ENCODE assay signal across 11 cellular contexts in the genomic region with DNA sequence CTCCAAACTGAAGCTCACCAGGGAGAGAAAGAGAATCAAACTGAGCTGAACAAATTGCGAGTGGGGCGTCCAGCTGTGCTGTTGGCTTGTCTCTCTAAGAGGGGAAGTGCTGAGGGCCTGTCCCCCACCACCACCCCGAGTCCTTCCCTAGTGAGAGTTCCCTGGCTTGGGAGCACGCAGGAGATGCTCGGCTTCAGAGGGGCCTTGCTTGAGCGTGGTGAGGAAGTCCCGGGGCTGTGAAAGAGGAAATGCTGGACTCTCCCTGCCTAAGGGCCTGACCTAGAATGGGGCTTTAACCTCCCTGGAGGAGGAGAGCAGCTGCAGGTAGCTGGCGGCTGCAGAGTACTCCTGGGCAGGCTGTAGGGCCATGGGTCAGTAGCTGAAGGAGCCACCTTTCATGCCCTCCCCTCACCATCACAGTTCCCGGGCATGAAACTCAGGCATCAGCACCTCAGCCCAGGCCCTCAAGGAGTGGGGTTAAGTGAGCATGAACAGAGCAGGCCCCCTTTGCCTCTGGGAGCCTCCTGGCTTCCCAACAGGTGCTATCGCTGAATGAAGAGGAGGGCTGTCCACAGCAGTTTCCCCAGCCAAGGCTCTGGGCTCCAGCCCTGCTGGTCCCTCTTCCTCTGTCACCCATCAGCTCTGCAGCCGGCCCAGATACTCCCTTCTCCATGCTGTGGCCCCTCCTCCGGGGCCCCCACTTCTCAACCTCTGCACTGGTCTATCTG.
DNase-seq lines count a peak whose midpoint lies in the region; ATAC-seq and TF ChIP-seq lines count a peak whose summit lies in the region.
"Had no signal": no experiment of that assay in that cellular context is flagged by ENCODE, and none has a peak within 500 bp of the region (broad histone marks: within the 10 kb centered on the region; RNA-seq: fewer than 3 reads in every experiment).

No MANE protein-coding gene starts in this region.

- H3K27ac ChIP-seq in SJCRH30, result peak overlapping the region; percentile 51
- peak overlapping the region; percentile 64 to 73 for H3K27ac ChIP-seq in right atrium auricular region
- H3K27ac ChIP-seq in psoas muscle, result peak overlapping the region; percentile 66

- WGBS in psoas muscle, 3 donors, result 63 to 80% (median 68%) methylated on average over 11 to 12 of the region's 12 CpGs

- H3K9me3 ChIP-seq in SJCRH30 (replicated peaks) (no peaks in the 10 kb centered on the region; the same call in 1 of the 2 replicates), right atrium auricular region (no peaks in the 10 kb centered on the region), psoas muscle (no peaks in the 10 kb centered on the region)

- TF ChIP-seq CTCF in right atrium auricular region (IDR thresholded peaks at IDR 0.05), result no peak
- no peak for TF ChIP-seq CTCF in psoas muscle (IDR thresholded peaks at IDR 0.05)
- no peak for TF ChIP-seq CTCF in foreskin fibroblast (IDR thresholded peaks at IDR 0.05; ENCODE audit: low read depth, low read length)

- peak in 3 of 4 donors; percentile 18 to 44 (median 29) for ATAC-seq in psoas muscle
- ATAC-seq: effector memory CD8-positive, alpha-beta T cell had no signal

- no peaks in the 10 kb centered on the region for H3K36me3 ChIP-seq in SJCRH30
- no peaks in the 10 kb centered on the region for H3K36me3 ChIP-seq in right atrium auricular region
- no peaks in the 10 kb centered on the region for H3K36me3 ChIP-seq in psoas muscle (ENCODE audit: insufficient read depth in 1 of 2, low read depth in 1 of 2)

- intact Hi-C loops in psoas muscle (cut with DNase I), result no loop called here

- H3K4me1 ChIP-seq in SJCRH30 (peaks cover 53% of the 10 kb centered on the region), right atrium auricular region (peaks cover 0 to 38% of the 10 kb centered on the region in 2 donors), psoas muscle (peaks cover 4% of the 10 kb centered on the region)

- H3K4me3 ChIP-seq in SJCRH30 (no peak overlapping the region), right atrium auricular region (no peak overlapping the region), psoas muscle (no peak overlapping the region), foreskin fibroblast (ENCODE audit: low read depth in 1 of 2, low read length in 2 of 2) (no peak overlapping the region)

- peak; percentile 46 for DNase-seq in COLO668 (lab: John Stamatoyannopoulos, UW; ENCODE audit: unreplicated experiment)
- peak in 1 of 2 experiments; percentile 61 for DNase-seq in SJCRH30
- DNase-seq in right atrium auricular region (ENCODE audit: low spot score), result no peak
- no peak for DNase-seq in psoas muscle
- no peak for DNase-seq in foreskin fibroblast
- no peak for DNase-seq in AG08396 (ENCODE audit: low spot score)
- DNase-seq in HUDEP-2 (lab: John Stamatoyannopoulos, UW; ENCODE audit: unreplicated experiment in 76 of 76), result no peak
- DNase-seq in COLO829 (ENCODE audit: low spot score), result no peak
- DNase-seq: Caco-2; effector memory CD8-positive, alpha-beta T cell; mesendoderm had no signal

- H3K27me3 ChIP-seq in SJCRH30 (no peaks in the 10 kb centered on the region), right atrium auricular region (no peaks in the 10 kb centered on the region), psoas muscle (ENCODE audit: insufficient read depth in 3 of 3, low read length in 2 of 3) (no peaks in the 10 kb centered on the region)
